ENCODE assay signal across 24 cellular contexts in genomic region chr5:81265101-81265500, GRCh38. TPM values are rescaled to one million over a fixed set of nuclear protein-coding genes. Genes with fewer than 3 reads are reported as not detected.
"Had no signal": no experiment of that assay in that cellular context is flagged by ENCODE, and none has a peak within 500 bp of the region (broad histone marks: within the 10 kb centered on the region; RNA-seq: fewer than 3 reads in every experiment).

No MANE protein-coding gene starts in this region.

- H3K9me3 ChIP-seq: ovary had no signal

- H3K27me3 Mint-ChIP-seq: activated B cell treated with CpG ODN at 0.5 μM for 24 hours; activated CD4-positive, alpha-beta memory T cell treated with anti-CD3 and anti-CD28 coated beads for 36 hours; activated CD8-positive, alpha-beta memory T cell treated with anti-CD3 and anti-CD28 coated beads, Interleukin-2, amount 10 ng/mL, durations not matched to agents 7 days and 5 days; activated naive CD8-positive, alpha-beta T cell treated with anti-CD3 and anti-CD28 coated beads for 36 hours; dendritic cell treated with granulocyte-macrophage colony-stimulating factor and Interleukin-4, amounts not matched to agents 40 ng/mL and 50 ng/mL, for 4 days; stimulated activated naive CD8-positive, alpha-beta T cell treated with anti-CD3 and anti-CD28 coated beads, Interleukin-15, Interleukin-2, amounts not matched to agents 100 ng/mL and 50 ng/mL, for 24 hours; type B pancreatic cell had no signal

- H3K27ac ChIP-seq: heart right ventricle, ovary, psoas muscle, suprapubic skin had no signal

- H3K4me3 ChIP-seq: heart right ventricle, ovary, psoas muscle, suprapubic skin had no signal

- DNase-seq: activated B cell treated with CpG ODN at 0.5 μM for 24 hours; activated CD4-positive, alpha-beta memory T cell treated with anti-CD3 and anti-CD28 coated beads for 36 hours; activated CD4-positive, alpha-beta T cell treated with anti-CD3 and anti-CD28 coated beads for 4 hours; activated CD8-positive, alpha-beta memory T cell treated with anti-CD3 and anti-CD28 coated beads, Interleukin-2, amount 10 ng/mL, durations not matched to agents 7 days and 5 days; activated naive CD4-positive, alpha-beta T cell; activated naive CD8-positive, alpha-beta T cell treated with anti-CD3 and anti-CD28 coated beads for 36 hours; anterior cingulate cortex; cerebellar nuclear complex; effector CD8-positive, alpha-beta T cell; heart right ventricle; left cardiac atrium; mesendoderm; natural killer cell; ovary; psoas muscle; right cardiac atrium; small intestine; stimulated activated CD4-positive, alpha-beta T cell treated with anti-CD3 and anti-CD28 coated beads, Interleukin-15, amount 100 ng/mL, for 24 hours; stimulated activated CD4-positive, alpha-beta T cell treated with anti-CD3 and anti-CD28 coated beads, Interleukin-2, amount 100 ng/mL, for 48 hours had no signal

- H3K27ac Mint-ChIP-seq: activated B cell treated with CpG ODN at 0.5 μM for 24 hours; activated CD4-positive, alpha-beta memory T cell treated with anti-CD3 and anti-CD28 coated beads for 36 hours; activated CD8-positive, alpha-beta memory T cell treated with anti-CD3 and anti-CD28 coated beads, Interleukin-2, amount 10 ng/mL, durations not matched to agents 7 days and 5 days; activated naive CD8-positive, alpha-beta T cell treated with anti-CD3 and anti-CD28 coated beads for 36 hours; dendritic cell treated with granulocyte-macrophage colony-stimulating factor and Interleukin-4, amounts not matched to agents 40 ng/mL and 50 ng/mL, for 4 days; natural killer cell; stimulated activated naive CD8-positive, alpha-beta T cell treated with anti-CD3 and anti-CD28 coated beads, Interleukin-15, Interleukin-2, amounts not matched to agents 100 ng/mL and 50 ng/mL, for 24 hours; T-helper 2 cell treated with Interferon-gamma antibody and Interleukin-4, amounts not matched to agents 5 μg/mL and 100 μg/mL, for 36 hours; type B pancreatic cell had no signal

- H3K4me3 Mint-ChIP-seq: activated B cell treated with CpG ODN at 0.5 μM for 24 hours; activated CD4-positive, alpha-beta memory T cell treated with anti-CD3 and anti-CD28 coated beads for 36 hours; activated CD8-positive, alpha-beta memory T cell treated with anti-CD3 and anti-CD28 coated beads, Interleukin-2, amount 10 ng/mL, durations not matched to agents 7 days and 5 days; activated naive CD8-positive, alpha-beta T cell treated with anti-CD3 and anti-CD28 coated beads for 36 hours; dendritic cell treated with granulocyte-macrophage colony-stimulating factor and Interleukin-4, amounts not matched to agents 40 ng/mL and 50 ng/mL, for 4 days; natural killer cell; stimulated activated naive CD8-positive, alpha-beta T cell treated with anti-CD3 and anti-CD28 coated beads, Interleukin-15, Interleukin-2, amounts not matched to agents 100 ng/mL and 50 ng/mL, for 24 hours; T-helper 2 cell treated with Interferon-gamma antibody and Interleukin-4, amounts not matched to agents 5 μg/mL and 100 μg/mL, for 36 hours; type B pancreatic cell had no signal

- H3K36me3 ChIP-seq: ovary, suprapubic skin had no signal

- H3K4me1 ChIP-seq: heart right ventricle, psoas muscle had no signal

- ATAC-seq: activated CD8-positive, alpha-beta memory T cell treated with anti-CD3 and anti-CD28 coated beads, Interleukin-2, amount 10 ng/mL, durations not matched to agents 7 days and 5 days; heart right ventricle; left cardiac atrium; natural killer cell; psoas muscle; right cardiac atrium had no signal

- H3K27me3 ChIP-seq: heart right ventricle, ovary, suprapubic skin had no signal

RNA-seq across cellular contexts. Expression of gene CKMT2, which starts 32.0 kb away (rescaled TPM):
- total RNA-seq: activated B cell treated with CpG ODN at 0.5 μM for 24 hours; activated CD4-positive, alpha-beta memory T cell treated with anti-CD3 and anti-CD28 coated beads for 36 hours; activated CD8-positive, alpha-beta memory T cell treated with anti-CD3 and anti-CD28 coated beads, Interleukin-2, amount 10 ng/mL, durations not matched to agents 7 days and 5 days; activated naive CD8-positive, alpha-beta T cell treated with anti-CD3 and anti-CD28 coated beads for 36 hours; natural killer cell had no signal
